In the genomic region with DNA sequence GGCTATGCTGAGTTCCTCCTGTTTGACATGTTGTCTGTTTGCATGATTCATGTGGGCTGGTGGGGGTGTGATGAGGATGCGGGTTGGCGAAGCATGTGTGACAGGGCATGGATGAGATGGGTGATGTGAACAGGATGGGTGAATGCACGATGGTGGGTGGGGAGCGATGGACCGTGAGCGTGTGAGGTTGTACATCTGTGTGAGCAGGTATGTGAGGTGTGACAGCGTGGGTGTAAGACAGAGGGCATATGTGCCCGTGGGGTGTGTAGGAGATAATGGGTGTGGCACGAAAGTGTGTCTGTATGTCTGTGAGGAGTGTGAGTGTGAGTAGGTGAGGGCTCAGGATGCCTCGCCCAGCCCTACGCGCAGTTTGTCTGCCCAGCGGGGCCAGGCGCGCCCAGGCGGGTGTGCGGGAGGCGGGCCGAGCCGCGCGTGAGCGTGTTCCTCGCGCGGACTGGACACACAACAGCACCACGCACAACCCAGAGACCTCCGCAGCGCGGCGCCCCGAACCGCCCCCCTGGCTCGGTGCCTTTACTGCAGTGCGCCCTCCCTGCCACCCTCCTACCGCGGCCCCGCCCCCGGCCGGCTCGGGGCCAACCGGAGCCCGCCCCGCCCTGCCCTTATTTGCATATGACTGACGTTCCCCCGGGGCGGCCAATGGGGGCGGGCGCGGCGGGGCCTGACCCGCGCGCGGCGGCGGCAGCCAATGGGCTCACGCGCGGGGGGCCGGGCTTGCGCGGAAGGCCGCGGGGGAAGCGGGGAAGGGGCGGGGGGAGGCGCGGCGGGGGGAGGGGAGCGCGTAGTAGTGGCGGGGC, we compare ENCODE assay signal across 8 cellular contexts. TPM values are rescaled to one million over a fixed set of nuclear protein-coding genes. Genes with fewer than 3 reads are reported as not detected.
DNase-seq lines count a peak whose midpoint lies in the region; ATAC-seq and TF ChIP-seq lines count a peak whose summit lies in the region.

No MANE protein-coding gene starts in this region.

- peaks cover 32% of the 10 kb centered on the region for H3K4me1 ChIP-seq in GM23338 (ENCODE audit: insufficient read depth)

- H3K27ac Mint-ChIP-seq in GM23338 (no peak overlapping the region), neural crest cell (ENCODE audit: unreplicated experiment) (no peak overlapping the region)
- H3K27ac Mint-ChIP-seq in activated T-helper 2 cell treated with anti-CD3 and anti-CD28 coated beads, Interferon-gamma antibody, Interleukin-2, Interleukin-4, amounts not matched to agents 10 μg/mL and 5 μg/mL and 100 μg/mL, durations not matched to agents 14 hours and 24 hours and 36 hours, result no peak overlapping the region
- no peak overlapping the region for H3K27ac Mint-ChIP-seq in stimulated activated naive CD8-positive, alpha-beta T cell treated with anti-CD3 and anti-CD28 coated beads, Interleukin-15, amount 100 ng/mL, for 72 hours

- H3F3A ChIP-seq in GM23338 (replicated peaks; ENCODE audit: low read depth), result peaks cover 23% of the 10 kb centered on the region

- TF ChIP-seq CTCF in GM23338 (conservative IDR thresholded peaks at IDR 0.05; ENCODE audit: low read depth in 2 of 2) (no peak), fibroblast of villous mesenchyme (IDR thresholded peaks at IDR 0.05; ENCODE audit: insufficient read depth, low read depth, low read length) (no peak), neural crest cell (conservative IDR thresholded peaks at IDR 0.05) (no peak)

- 0 out of 2 replicates have a peak, but pooled peaks cover 4% of the 10 kb centered on the region for H3K36me3 ChIP-seq in GM23338 (ENCODE audit: insufficient read depth)

- peaks cover 20% of the 10 kb centered on the region for H3K79me2 ChIP-seq in GM23338 (replicated peaks; ENCODE audit: insufficient read depth)

- DNase-seq in Daoy (ENCODE audit: low read depth), result peak; percentile 97
- DNase-seq in GM23338 (ENCODE audit: low spot score), result peak; percentile 98
- DNase-seq in Kasumi-1 (lab: John Stamatoyannopoulos, UW), result peak; percentile 87 to 88
- peak; percentile 93 for DNase-seq in RPMI7951 (ENCODE audit: low read depth)
- DNase-seq in activated T-helper 2 cell treated with anti-CD3 and anti-CD28 coated beads, Interferon-gamma antibody, Interleukin-2, Interleukin-4, amounts not matched to agents 10 μg/mL and 5 μg/mL and 100 μg/mL, durations not matched to agents 14 hours and 24 hours and 36 hours (ENCODE audit: low spot score), result peak; percentile 91
- DNase-seq in fibroblast of villous mesenchyme (ENCODE audit: low read depth), result peak; percentile 94
- DNase-seq in neural crest cell (ENCODE audit: low read depth, low spot score), result peak; percentile 87
- peak; percentile 93 for DNase-seq in stimulated activated naive CD8-positive, alpha-beta T cell treated with anti-CD3 and anti-CD28 coated beads, Interleukin-15, amount 100 ng/mL, for 72 hours

- no peaks in the 10 kb centered on the region for H3K9me2 ChIP-seq in GM23338 (ENCODE audit: insufficient read depth)

- peaks cover 8% of the 10 kb centered on the region for H3K36me3 Mint-ChIP-seq in GM23338 (ENCODE audit: low read depth)
- H3K36me3 Mint-ChIP-seq in activated T-helper 2 cell treated with anti-CD3 and anti-CD28 coated beads, Interferon-gamma antibody, Interleukin-2, Interleukin-4, amounts not matched to agents 10 μg/mL and 5 μg/mL and 100 μg/mL, durations not matched to agents 14 hours and 24 hours and 36 hours (ENCODE audit: low read depth), result peaks cover 15% of the 10 kb centered on the region
- peaks cover 3% of the 10 kb centered on the region for H3K36me3 Mint-ChIP-seq in neural crest cell (ENCODE audit: low read depth)

- peak overlapping the region; percentile 82 for H3K4me2 ChIP-seq in GM23338

- H3K4me3 Mint-ChIP-seq in GM23338 (no peak overlapping the region), neural crest cell (no peak overlapping the region)
- H3K4me3 Mint-ChIP-seq in activated T-helper 2 cell treated with anti-CD3 and anti-CD28 coated beads, Interferon-gamma antibody, Interleukin-2, Interleukin-4, amounts not matched to agents 10 μg/mL and 5 μg/mL and 100 μg/mL, durations not matched to agents 14 hours and 24 hours and 36 hours (ENCODE audit: low read depth), result no peak overlapping the region
- H3K4me3 Mint-ChIP-seq in stimulated activated naive CD8-positive, alpha-beta T cell treated with anti-CD3 and anti-CD28 coated beads, Interleukin-15, amount 100 ng/mL, for 72 hours, result no peak overlapping the region

- intact Hi-C loops in activated T-helper 2 cell treated with anti-CD3 and anti-CD28 coated beads, Interferon-gamma antibody, Interleukin-2, Interleukin-4, amounts not matched to agents 10 μg/mL and 5 μg/mL and 100 μg/mL, durations not matched to agents 14 hours and 24 hours and 36 hours (cut with micrococcal nuclease), result loop anchor here (1.0 to 2.0 kb wide), 7 partner anchors 15 to 151 kb away; partner anchors contain the start of genes ERF, MEGF8, PAFAH1B3 and POU2F2

- no peak overlapping the region for H2AFZ ChIP-seq in GM23338

- H3K27ac ChIP-seq in GM23338 (ENCODE audit: low read depth), result no peak overlapping the region

- H3K27me3 Mint-ChIP-seq in GM23338 (ENCODE audit: insufficient read depth, low read depth, poor library complexity), result peaks cover 25% of the 10 kb centered on the region
- no peaks in the 10 kb centered on the region for H3K27me3 Mint-ChIP-seq in activated T-helper 2 cell treated with anti-CD3 and anti-CD28 coated beads, Interferon-gamma antibody, Interleukin-2, Interleukin-4, amounts not matched to agents 10 μg/mL and 5 μg/mL and 100 μg/mL, durations not matched to agents 14 hours and 24 hours and 36 hours (ENCODE audit: low read depth)
- peaks cover 4% of the 10 kb centered on the region for H3K27me3 Mint-ChIP-seq in neural crest cell (ENCODE audit: low read depth)
- no peaks in the 10 kb centered on the region for H3K27me3 Mint-ChIP-seq in stimulated activated naive CD8-positive, alpha-beta T cell treated with anti-CD3 and anti-CD28 coated beads, Interleukin-15, amount 100 ng/mL, for 72 hours

- no peaks in the 10 kb centered on the region for H3K27me3 ChIP-seq in GM23338 (ENCODE audit: insufficient read depth)

- H3K4me1 Mint-ChIP-seq in GM23338 (peaks cover 39% of the 10 kb centered on the region), neural crest cell (peaks cover 30% of the 10 kb centered on the region)
- peaks cover 39% of the 10 kb centered on the region for H3K4me1 Mint-ChIP-seq in activated T-helper 2 cell treated with anti-CD3 and anti-CD28 coated beads, Interferon-gamma antibody, Interleukin-2, Interleukin-4, amounts not matched to agents 10 μg/mL and 5 μg/mL and 100 μg/mL, durations not matched to agents 14 hours and 24 hours and 36 hours (ENCODE audit: low read depth)
- H3K4me1 Mint-ChIP-seq in stimulated activated naive CD8-positive, alpha-beta T cell treated with anti-CD3 and anti-CD28 coated beads, Interleukin-15, amount 100 ng/mL, for 72 hours, result peaks cover 36% of the 10 kb centered on the region

- H4K20me1 ChIP-seq in GM23338 (replicated peaks; ENCODE audit: insufficient read depth), result no peaks in the 10 kb centered on the region; the same call in 1 of the 2 replicates

- peak; percentile 30 for ATAC-seq in GM23338
- peak; percentile 73 for ATAC-seq in stimulated activated naive CD8-positive, alpha-beta T cell treated with anti-CD3 and anti-CD28 coated beads, Interleukin-15, amount 100 ng/mL, for 72 hours

- peak overlapping the region; percentile 61 for H3K4me3 ChIP-seq in GM23338
- peak overlapping the region; percentile 57 for H3K4me3 ChIP-seq in fibroblast of villous mesenchyme (ENCODE audit: low read depth, low read length)

- H3K9me3 Mint-ChIP-seq in GM23338 (no peaks in the 10 kb centered on the region), neural crest cell (no peaks in the 10 kb centered on the region)
- no peaks in the 10 kb centered on the region for H3K9me3 Mint-ChIP-seq in activated T-helper 2 cell treated with anti-CD3 and anti-CD28 coated beads, Interferon-gamma antibody, Interleukin-2, Interleukin-4, amounts not matched to agents 10 μg/mL and 5 μg/mL and 100 μg/mL, durations not matched to agents 14 hours and 24 hours and 36 hours
- no peaks in the 10 kb centered on the region for H3K9me3 Mint-ChIP-seq in stimulated activated naive CD8-positive, alpha-beta T cell treated with anti-CD3 and anti-CD28 coated beads, Interleukin-15, amount 100 ng/mL, for 72 hours

RNA-seq across cellular contexts. Expression of gene CIC, which starts 14.4 kb away (rescaled TPM):
- total RNA-seq in Daoy (2014; rRNA removed; shearing (Covaris generic)), result 8.1 and 17.4 TPM in 2 replicates
- total RNA-seq in GM23338 (2014; rRNA removed; shearing (Covaris generic)), result 31.8 and 42.0 TPM in 2 replicates
- polyA plus RNA-seq in GM23338 (2016; fragmentation: Nextera tagmentation; extraction: Ambion mirVana), result 13.2 and 13.9 TPM in 2 replicates
- 12.9 and 14.6 TPM in 2 replicates for total RNA-seq in RPMI7951 (2014; rRNA removed; shearing (Covaris generic))
- total RNA-seq in activated T-helper 2 cell treated with anti-CD3 and anti-CD28 coated beads, Interferon-gamma antibody, Interleukin-2, Interleukin-4, amounts not matched to agents 10 μg/mL and 5 μg/mL and 100 μg/mL, durations not matched to agents 14 hours and 24 hours and 36 hours, result 68.3 and 69.3 TPM in 2 replicates
- total RNA-seq in fibroblast of villous mesenchyme (23.7 and 26.7 TPM in 2 replicates), neural crest cell (91.6 and 93.4 TPM in 2 replicates)

RNA-seq across cellular contexts. Expression of gene PRR19, which starts 18.5 kb away (rescaled TPM):
- total RNA-seq in Daoy (2014; rRNA removed; shearing (Covaris generic)), result 0.51 and 2.2 TPM in 2 replicates
- total RNA-seq in GM23338 (2014; rRNA removed; shearing (Covaris generic)), result 3.6 and 8.1 TPM in 2 replicates
- 4.1 and 5.6 TPM in 2 replicates for polyA plus RNA-seq in GM23338 (2016; fragmentation: Nextera tagmentation; extraction: Ambion mirVana)
- total RNA-seq in RPMI7951 (2014; rRNA removed; shearing (Covaris generic)), result 1.8 and 2.9 TPM in 2 replicates
- 0.74 and 0.91 TPM in 2 replicates for total RNA-seq in activated T-helper 2 cell treated with anti-CD3 and anti-CD28 coated beads, Interferon-gamma antibody, Interleukin-2, Interleukin-4, amounts not matched to agents 10 μg/mL and 5 μg/mL and 100 μg/mL, durations not matched to agents 14 hours and 24 hours and 36 hours
- 0.64 and 0.86 TPM in 2 replicates for total RNA-seq in fibroblast of villous mesenchyme
- total RNA-seq in neural crest cell, result 2.2 and 2.8 TPM in 2 replicates

RNA-seq across cellular contexts. Expression of gene PAFAH1B3, which starts 19.0 kb away (rescaled TPM):
- 54.7 and 75.0 TPM in 2 replicates for total RNA-seq in Daoy (2014; rRNA removed; shearing (Covaris generic))
- 139 and 162 TPM in 2 replicates for total RNA-seq in GM23338 (2014; rRNA removed; shearing (Covaris generic))
- 195 and 197 TPM in 2 replicates for polyA plus RNA-seq in GM23338 (2016; fragmentation: Nextera tagmentation; extraction: Ambion mirVana)
- total RNA-seq in RPMI7951 (2014; rRNA removed; shearing (Covaris generic)), result 108 and 147 TPM in 2 replicates
- total RNA-seq in activated T-helper 2 cell treated with anti-CD3 and anti-CD28 coated beads, Interferon-gamma antibody, Interleukin-2, Interleukin-4, amounts not matched to agents 10 μg/mL and 5 μg/mL and 100 μg/mL, durations not matched to agents 14 hours and 24 hours and 36 hours, result 49.3 and 50.9 TPM in 2 replicates
- 28.5 and 48.0 TPM in 2 replicates for total RNA-seq in fibroblast of villous mesenchyme
- total RNA-seq in neural crest cell, result 166 and 173 TPM in 2 replicates

RNA-seq across cellular contexts. Expression of gene ERF, which starts 28.5 kb away (rescaled TPM):
- 23.8 and 30.8 TPM in 2 replicates for total RNA-seq in Daoy (2014; rRNA removed; shearing (Covaris generic))
- total RNA-seq in GM23338 (2014; rRNA removed; shearing (Covaris generic)), result 49.0 and 49.4 TPM in 2 replicates
- 29.4 and 30.4 TPM in 2 replicates for polyA plus RNA-seq in GM23338 (2016; fragmentation: Nextera tagmentation; extraction: Ambion mirVana)
- 31.6 and 40.1 TPM in 2 replicates for total RNA-seq in RPMI7951 (2014; rRNA removed; shearing (Covaris generic))
- total RNA-seq in activated T-helper 2 cell treated with anti-CD3 and anti-CD28 coated beads, Interferon-gamma antibody, Interleukin-2, Interleukin-4, amounts not matched to agents 10 μg/mL and 5 μg/mL and 100 μg/mL, durations not matched to agents 14 hours and 24 hours and 36 hours, result 58.4 and 59.1 TPM in 2 replicates
- total RNA-seq in fibroblast of villous mesenchyme (27.6 and 32.5 TPM in 2 replicates), neural crest cell (102 and 105 TPM in 2 replicates)

RNA-seq across cellular contexts. Expression of gene TMEM145, which starts 29.7 kb away (rescaled TPM):
- 0.30 and 0.51 TPM in 2 replicates for total RNA-seq in Daoy (2014; rRNA removed; shearing (Covaris generic))
- 1.3 and 5.4 TPM in 2 replicates for total RNA-seq in GM23338 (2014; rRNA removed; shearing (Covaris generic))
- 1.9 and 2.3 TPM in 2 replicates for polyA plus RNA-seq in GM23338 (2016; fragmentation: Nextera tagmentation; extraction: Ambion mirVana)
- total RNA-seq in RPMI7951 (2014; rRNA removed; shearing (Covaris generic)), result 0.68 and 1.2 TPM in 2 replicates
- 0.71 and 0.85 TPM in 2 replicates for total RNA-seq in activated T-helper 2 cell treated with anti-CD3 and anti-CD28 coated beads, Interferon-gamma antibody, Interleukin-2, Interleukin-4, amounts not matched to agents 10 μg/mL and 5 μg/mL and 100 μg/mL, durations not matched to agents 14 hours and 24 hours and 36 hours
- total RNA-seq in fibroblast of villous mesenchyme (not detected in 2 replicates), neural crest cell (18.4 and 19.4 TPM in 2 replicates)
